ENCODE assay signal across 1 cellular context in the genomic region with DNA sequence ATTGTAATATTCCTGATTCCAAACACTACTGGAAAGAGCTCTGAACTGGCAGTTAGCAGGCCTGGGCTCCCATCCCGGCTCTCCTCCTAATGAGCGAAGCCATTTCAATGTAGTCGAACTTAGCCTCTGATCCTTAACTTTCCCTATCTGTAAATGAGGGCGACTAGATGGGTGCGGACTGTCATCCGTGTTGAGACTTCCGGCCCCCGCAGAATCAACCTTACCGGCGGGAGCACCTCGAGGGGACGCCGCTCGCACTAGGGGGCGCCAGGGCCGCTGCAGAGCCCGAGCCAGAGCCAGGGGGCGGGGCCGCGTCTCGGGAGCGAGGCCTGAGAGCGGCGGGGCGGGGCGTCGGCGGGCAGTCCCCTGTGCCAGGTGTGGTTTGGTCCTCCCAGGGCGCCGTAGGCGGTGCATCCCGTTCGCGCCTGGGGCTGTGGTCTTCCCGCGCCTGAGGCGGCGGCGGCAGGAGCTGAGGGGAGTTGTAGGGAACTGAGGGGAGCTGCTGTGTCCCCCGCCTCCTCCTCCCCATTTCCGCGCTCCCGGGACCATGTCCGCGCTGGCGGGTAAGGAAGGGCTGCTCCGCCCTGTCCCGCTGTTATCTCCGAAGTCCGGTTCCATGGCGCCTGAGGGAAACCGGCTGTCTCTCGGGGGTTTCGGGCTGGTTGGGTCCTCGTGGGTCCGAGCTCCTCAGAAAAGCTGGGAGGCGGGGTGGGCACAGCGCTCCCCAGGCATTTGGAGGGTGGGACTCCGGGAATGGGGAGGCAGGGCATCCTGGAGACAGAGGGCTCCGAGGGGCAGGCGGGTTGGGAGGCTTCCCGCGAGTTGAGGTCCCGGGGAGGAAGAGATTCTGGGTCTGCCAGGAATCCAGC.
TF ChIP-seq lines count a peak whose summit lies in the region.

A gene (plus strand): TSS at position 437 of the 869 bp plus-strand sequence. CDS start 111 bp downstream, at position 548.

TF ChIP-seq in HEK293, 187 proteins besides CTCF, POLR2A, EP300 and RAD21 (continued from another document and continues in another):
- TF ChIP-seq, protein P1, sequence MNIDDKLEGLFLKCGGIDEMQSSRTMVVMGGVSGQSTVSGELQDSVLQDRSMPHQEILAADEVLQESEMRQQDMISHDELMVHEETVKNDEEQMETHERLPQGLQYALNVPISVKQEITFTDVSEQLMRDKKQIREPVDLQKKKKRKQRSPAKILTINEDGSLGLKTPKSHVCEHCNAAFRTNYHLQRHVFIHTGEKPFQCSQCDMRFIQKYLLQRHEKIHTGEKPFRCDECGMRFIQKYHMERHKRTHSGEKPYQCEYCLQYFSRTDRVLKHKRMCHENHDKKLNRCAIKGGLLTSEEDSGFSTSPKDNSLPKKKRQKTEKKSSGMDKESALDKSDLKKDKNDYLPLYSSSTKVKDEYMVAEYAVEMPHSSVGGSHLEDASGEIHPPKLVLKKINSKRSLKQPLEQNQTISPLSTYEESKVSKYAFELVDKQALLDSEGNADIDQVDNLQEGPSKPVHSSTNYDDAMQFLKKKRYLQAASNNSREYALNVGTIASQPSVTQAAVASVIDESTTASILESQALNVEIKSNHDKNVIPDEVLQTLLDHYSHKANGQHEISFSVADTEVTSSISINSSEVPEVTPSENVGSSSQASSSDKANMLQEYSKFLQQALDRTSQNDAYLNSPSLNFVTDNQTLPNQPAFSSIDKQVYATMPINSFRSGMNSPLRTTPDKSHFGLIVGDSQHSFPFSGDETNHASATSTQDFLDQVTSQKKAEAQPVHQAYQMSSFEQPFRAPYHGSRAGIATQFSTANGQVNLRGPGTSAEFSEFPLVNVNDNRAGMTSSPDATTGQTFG (tag by site-specific recombination; IDR thresholded peaks at IDR 0.05; ENCODE audit: borderline replicate concordance): no peak
- TF ChIP-seq, protein P2, sequence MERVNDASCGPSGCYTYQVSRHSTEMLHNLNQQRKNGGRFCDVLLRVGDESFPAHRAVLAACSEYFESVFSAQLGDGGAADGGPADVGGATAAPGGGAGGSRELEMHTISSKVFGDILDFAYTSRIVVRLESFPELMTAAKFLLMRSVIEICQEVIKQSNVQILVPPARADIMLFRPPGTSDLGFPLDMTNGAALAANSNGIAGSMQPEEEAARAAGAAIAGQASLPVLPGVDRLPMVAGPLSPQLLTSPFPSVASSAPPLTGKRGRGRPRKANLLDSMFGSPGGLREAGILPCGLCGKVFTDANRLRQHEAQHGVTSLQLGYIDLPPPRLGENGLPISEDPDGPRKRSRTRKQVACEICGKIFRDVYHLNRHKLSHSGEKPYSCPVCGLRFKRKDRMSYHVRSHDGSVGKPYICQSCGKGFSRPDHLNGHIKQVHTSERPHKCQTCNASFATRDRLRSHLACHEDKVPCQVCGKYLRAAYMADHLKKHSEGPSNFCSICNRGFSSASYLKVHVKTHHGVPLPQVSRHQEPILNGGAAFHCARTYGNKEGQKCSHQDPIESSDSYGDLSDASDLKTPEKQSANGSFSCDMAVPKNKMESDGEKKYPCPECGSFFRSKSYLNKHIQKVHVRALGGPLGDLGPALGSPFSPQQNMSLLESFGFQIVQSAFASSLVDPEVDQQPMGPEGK (tag by site-specific recombination; IDR thresholded peaks at IDR 0.05): peak; percentile 77
- TF ChIP-seq ZBTB17 (tag by site-specific recombination; IDR thresholded peaks at IDR 0.05) (peak; percentile 83), IKZF3 (tag by site-specific recombination; IDR thresholded peaks at IDR 0.05) (peak; percentile 84), ZXDB (tag by site-specific recombination; IDR thresholded peaks at IDR 0.05) (peak; percentile 78; the same call in 1 of the 2 replicates), ZNF701 (tag by site-specific recombination; IDR thresholded peaks at IDR 0.05) (no peak), ZNF76 (tag by site-specific recombination; IDR thresholded peaks at IDR 0.05; ENCODE audit: borderline replicate concordance, low read depth) (peak; percentile 54), YY1 (tag by site-specific recombination; IDR thresholded peaks at IDR 0.05) (0 out of 2 replicates have a peak, but pooled peaks have one; percentile 15), SP2 (tag by site-specific recombination; IDR thresholded peaks at IDR 0.05) (peak; percentile 72), SP7 (tag by site-specific recombination; IDR thresholded peaks at IDR 0.05) (0 out of 2 replicates have a peak, but pooled peaks have one; percentile 44), KLF1 (tag by site-specific recombination; IDR thresholded peaks at IDR 0.05) (peak; percentile 65), ZNF660 (tag by site-specific recombination; IDR thresholded peaks at IDR 0.05) (peak; percentile 59), ZNF239 (tag by site-specific recombination; IDR thresholded peaks at IDR 0.05) (no peak), SP3 (tag by site-specific recombination; IDR thresholded peaks at IDR 0.05) (peak; percentile 70), ZBTB48 (tag by site-specific recombination; IDR thresholded peaks at IDR 0.05) (0 out of 2 replicates have a peak, but pooled peaks have one; percentile 49), ZNF623 (tag by site-specific recombination; IDR thresholded peaks at IDR 0.05) (no peak), ZNF843 (tag by site-specific recombination; IDR thresholded peaks at IDR 0.05) (no peak), KLF7 (tag by site-specific recombination; IDR thresholded peaks at IDR 0.05; ENCODE audit: borderline replicate concordance) (0 out of 2 replicates have a peak, but pooled peaks have one; percentile 31), ZNF670 (tag by site-specific recombination; IDR thresholded peaks at IDR 0.05; ENCODE audit: low read depth) (no peak), ZNF654 (tag by site-specific recombination; IDR thresholded peaks at IDR 0.05; ENCODE audit: low read depth) (no peak; the same call in 1 of the 2 replicates), ZNF335 (tag by site-specific recombination; conservative IDR thresholded peaks at IDR 0.05) (peak; percentile 99), EGR2 (tag by site-specific recombination; IDR thresholded peaks at IDR 0.05; ENCODE audit: low read depth) (peak; percentile 60), ZNF561 (tag by site-specific recombination; IDR thresholded peaks at IDR 0.05; ENCODE audit: borderline replicate concordance) (peak; percentile 25; the same call in 1 of the 2 replicates), ZIC2 (tag by site-specific recombination; IDR thresholded peaks at IDR 0.05) (peak; percentile 49)
- TF ChIP-seq, protein P3, sequence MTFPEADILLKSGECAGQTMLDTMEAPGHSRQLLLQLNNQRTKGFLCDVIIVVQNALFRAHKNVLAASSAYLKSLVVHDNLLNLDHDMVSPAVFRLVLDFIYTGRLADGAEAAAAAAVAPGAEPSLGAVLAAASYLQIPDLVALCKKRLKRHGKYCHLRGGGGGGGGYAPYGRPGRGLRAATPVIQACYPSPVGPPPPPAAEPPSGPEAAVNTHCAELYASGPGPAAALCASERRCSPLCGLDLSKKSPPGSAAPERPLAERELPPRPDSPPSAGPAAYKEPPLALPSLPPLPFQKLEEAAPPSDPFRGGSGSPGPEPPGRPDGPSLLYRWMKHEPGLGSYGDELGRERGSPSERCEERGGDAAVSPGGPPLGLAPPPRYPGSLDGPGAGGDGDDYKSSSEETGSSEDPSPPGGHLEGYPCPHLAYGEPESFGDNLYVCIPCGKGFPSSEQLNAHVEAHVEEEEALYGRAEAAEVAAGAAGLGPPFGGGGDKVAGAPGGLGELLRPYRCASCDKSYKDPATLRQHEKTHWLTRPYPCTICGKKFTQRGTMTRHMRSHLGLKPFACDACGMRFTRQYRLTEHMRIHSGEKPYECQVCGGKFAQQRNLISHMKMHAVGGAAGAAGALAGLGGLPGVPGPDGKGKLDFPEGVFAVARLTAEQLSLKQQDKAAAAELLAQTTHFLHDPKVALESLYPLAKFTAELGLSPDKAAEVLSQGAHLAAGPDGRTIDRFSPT (tag by site-specific recombination; IDR thresholded peaks at IDR 0.05): peak; percentile 93
- TF ChIP-seq, protein P4, sequence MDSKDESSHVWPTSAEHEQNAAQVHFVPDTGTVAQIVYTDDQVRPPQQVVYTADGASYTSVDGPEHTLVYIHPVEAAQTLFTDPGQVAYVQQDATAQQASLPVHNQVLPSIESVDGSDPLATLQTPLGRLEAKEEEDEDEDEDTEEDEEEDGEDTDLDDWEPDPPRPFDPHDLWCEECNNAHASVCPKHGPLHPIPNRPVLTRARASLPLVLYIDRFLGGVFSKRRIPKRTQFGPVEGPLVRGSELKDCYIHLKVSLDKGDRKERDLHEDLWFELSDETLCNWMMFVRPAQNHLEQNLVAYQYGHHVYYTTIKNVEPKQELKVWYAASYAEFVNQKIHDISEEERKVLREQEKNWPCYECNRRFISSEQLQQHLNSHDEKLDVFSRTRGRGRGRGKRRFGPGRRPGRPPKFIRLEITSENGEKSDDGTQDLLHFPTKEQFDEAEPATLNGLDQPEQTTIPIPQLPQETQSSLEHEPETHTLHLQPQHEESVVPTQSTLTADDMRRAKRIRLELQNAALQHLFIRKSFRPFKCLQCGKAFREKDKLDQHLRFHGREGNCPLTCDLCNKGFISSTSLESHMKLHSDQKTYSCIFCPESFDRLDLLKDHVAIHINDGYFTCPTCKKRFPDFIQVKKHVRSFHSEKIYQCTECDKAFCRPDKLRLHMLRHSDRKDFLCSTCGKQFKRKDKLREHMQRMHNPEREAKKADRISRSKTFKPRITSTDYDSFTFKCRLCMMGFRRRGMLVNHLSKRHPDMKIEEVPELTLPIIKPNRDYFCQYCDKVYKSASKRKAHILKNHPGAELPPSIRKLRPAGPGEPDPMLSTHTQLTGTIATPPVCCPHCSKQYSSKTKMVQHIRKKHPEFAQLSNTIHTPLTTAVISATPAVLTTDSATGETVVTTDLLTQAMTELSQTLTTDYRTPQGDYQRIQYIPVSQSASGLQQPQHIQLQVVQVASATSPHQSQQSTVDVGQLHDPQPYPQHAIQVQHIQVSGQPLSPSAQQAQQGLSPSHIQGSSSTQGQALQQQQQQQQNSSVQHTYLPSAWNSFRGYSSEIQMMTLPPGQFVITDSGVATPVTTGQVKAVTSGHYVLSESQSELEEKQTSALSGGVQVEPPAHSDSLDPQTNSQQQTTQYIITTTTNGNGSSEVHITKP (tag by site-specific recombination; IDR thresholded peaks at IDR 0.05): peak; percentile 86
- TF ChIP-seq, protein P5, sequence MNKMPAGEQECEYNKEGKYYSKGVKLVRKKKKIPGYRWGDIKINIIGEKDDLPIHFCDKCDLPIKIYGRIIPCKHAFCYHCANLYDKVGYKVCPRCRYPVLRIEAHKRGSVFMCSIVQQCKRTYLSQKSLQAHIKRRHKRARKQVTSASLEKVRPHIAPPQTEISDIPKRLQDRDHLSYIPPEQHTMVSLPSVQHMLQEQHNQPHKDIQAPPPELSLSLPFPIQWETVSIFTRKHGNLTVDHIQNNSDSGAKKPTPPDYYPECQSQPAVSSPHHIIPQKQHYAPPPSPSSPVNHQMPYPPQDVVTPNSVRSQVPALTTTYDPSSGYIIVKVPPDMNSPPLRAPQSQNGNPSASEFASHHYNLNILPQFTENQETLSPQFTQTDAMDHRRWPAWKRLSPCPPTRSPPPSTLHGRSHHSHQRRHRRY (tag by site-specific recombination; IDR thresholded peaks at IDR 0.05): no peak
- TF ChIP-seq, protein P6, sequence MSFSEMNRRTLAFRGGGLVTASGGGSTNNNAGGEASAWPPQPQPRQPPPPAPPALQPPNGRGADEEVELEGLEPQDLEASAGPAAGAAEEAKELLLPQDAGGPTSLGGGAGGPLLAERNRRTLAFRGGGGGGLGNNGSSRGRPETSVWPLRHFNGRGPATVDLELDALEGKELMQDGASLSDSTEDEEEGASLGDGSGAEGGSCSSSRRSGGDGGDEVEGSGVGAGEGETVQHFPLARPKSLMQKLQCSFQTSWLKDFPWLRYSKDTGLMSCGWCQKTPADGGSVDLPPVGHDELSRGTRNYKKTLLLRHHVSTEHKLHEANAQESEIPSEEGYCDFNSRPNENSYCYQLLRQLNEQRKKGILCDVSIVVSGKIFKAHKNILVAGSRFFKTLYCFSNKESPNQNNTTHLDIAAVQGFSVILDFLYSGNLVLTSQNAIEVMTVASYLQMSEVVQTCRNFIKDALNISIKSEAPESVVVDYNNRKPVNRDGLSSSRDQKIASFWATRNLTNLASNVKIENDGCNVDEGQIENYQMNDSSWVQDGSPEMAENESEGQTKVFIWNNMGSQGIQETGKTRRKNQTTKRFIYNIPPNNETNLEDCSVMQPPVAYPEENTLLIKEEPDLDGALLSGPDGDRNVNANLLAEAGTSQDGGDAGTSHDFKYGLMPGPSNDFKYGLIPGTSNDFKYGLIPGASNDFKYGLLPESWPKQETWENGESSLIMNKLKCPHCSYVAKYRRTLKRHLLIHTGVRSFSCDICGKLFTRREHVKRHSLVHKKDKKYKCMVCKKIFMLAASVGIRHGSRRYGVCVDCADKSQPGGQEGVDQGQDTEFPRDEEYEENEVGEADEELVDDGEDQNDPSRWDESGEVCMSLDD (tag by site-specific recombination; IDR thresholded peaks at IDR 0.05): 0 out of 2 replicates have a peak, but pooled peaks have one; percentile 17
- TF ChIP-seq, protein P7, sequence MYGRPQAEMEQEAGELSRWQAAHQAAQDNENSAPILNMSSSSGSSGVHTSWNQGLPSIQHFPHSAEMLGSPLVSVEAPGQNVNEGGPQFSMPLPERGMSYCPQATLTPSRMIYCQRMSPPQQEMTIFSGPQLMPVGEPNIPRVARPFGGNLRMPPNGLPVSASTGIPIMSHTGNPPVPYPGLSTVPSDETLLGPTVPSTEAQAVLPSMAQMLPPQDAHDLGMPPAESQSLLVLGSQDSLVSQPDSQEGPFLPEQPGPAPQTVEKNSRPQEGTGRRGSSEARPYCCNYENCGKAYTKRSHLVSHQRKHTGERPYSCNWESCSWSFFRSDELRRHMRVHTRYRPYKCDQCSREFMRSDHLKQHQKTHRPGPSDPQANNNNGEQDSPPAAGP (tag by site-specific recombination; IDR thresholded peaks at IDR 0.05): peak; percentile 76
- TF ChIP-seq, protein P8, sequence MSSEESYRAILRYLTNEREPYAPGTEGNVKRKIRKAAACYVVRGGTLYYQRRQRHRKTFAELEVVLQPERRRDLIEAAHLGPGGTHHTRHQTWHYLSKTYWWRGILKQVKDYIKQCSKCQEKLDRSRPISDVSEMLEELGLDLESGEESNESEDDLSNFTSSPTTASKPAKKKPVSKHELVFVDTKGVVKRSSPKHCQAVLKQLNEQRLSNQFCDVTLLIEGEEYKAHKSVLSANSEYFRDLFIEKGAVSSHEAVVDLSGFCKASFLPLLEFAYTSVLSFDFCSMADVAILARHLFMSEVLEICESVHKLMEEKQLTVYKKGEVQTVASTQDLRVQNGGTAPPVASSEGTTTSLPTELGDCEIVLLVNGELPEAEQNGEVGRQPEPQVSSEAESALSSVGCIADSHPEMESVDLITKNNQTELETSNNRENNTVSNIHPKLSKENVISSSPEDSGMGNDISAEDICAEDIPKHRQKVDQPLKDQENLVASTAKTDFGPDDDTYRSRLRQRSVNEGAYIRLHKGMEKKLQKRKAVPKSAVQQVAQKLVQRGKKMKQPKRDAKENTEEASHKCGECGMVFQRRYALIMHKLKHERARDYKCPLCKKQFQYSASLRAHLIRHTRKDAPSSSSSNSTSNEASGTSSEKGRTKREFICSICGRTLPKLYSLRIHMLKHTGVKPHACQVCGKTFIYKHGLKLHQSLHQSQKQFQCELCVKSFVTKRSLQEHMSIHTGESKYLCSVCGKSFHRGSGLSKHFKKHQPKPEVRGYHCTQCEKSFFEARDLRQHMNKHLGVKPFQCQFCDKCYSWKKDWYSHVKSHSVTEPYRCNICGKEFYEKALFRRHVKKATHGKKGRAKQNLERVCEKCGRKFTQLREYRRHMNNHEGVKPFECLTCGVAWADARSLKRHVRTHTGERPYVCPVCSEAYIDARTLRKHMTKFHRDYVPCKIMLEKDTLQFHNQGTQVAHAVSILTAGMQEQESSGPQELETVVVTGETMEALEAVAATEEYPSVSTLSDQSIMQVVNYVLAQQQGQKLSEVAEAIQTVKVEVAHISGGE (tag by site-specific recombination; conservative IDR thresholded peaks at IDR 0.05; ENCODE audit: low read depth): peak; percentile 89
